Comparison of ENCODE assay signal across 28 cellular contexts in the genomic region with DNA sequence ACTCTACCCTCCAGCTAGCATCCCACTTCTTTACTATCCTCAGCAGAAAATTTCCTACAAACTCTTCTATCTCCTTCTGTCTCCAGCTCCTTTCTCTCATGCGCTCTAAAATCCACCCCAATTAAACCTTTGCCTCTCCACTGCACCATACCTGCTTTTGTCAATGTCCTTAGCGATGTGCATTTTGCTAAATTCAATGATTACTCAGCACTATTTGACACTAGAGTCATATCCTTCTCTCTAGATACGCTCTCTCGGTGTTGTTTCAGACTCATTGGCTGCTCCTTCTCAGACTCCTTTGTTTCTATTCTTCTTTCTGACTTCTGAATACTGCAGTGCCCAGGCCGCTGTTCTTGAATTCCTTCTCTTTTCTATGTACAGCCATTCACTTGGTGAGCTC.
"Had no signal": no experiment of that assay in that cellular context is flagged by ENCODE, and none has a peak within 500 bp of the region (broad histone marks: within the 10 kb centered on the region; RNA-seq: fewer than 3 reads in every experiment).

No MANE protein-coding gene starts in this region.

- H3K4me2 ChIP-seq: neural progenitor cell, smooth muscle cell had no signal

- DNase-seq: natural killer cell; occipital lobe; ovary; posterior cingulate gyrus; psoas muscle; right cardiac atrium; spleen; stimulated activated CD4-positive, alpha-beta T cell treated with anti-CD3 and anti-CD28 coated beads, Interleukin-12 subunit alpha, Interleukin-12 subunit beta, amount 100 ng/mL, for 4 hours; stimulated activated CD4-positive, alpha-beta T cell treated with anti-CD3 and anti-CD28 coated beads, Interleukin-1b, Interleukin-23, amount 100 ng/mL, for 48 hours; stimulated activated CD4-positive, alpha-beta T cell treated with anti-CD3 and anti-CD28 coated beads, Interleukin-4, amount 100 ng/mL, for 1 hour; stimulated activated CD4-positive, alpha-beta T cell treated with anti-CD3 and anti-CD28 coated beads, Interleukin-4, amount 100 ng/mL, for 4 hours; stimulated activated CD8-positive, alpha-beta memory T cell treated with anti-CD3 and anti-CD28 coated beads, Interleukin-4, amount 100 ng/mL, for 48 hours; stimulated activated naive CD4-positive, alpha-beta T cell; stimulated activated naive CD8-positive, alpha-beta T cell treated with anti-CD3 and anti-CD28 coated beads, Interleukin-15, amount 100 ng/mL, for 72 hours; stimulated activated naive CD8-positive, alpha-beta T cell treated with anti-CD3 and anti-CD28 coated beads, Interleukin-15, Interleukin-2, amounts not matched to agents 100 U/mL and 50 U/mL, for 24 hours; substantia nigra; testis; tibial artery; transverse colon; upper lobe of right lung; uterus had no signal

- H3K27me3 ChIP-seq: neural progenitor cell, ovary, spleen, suprapubic skin, testis, tibial artery, transverse colon, upper lobe of right lung, uterus had no signal

- H3K9ac ChIP-seq: neural progenitor cell, parathyroid adenoma had no signal

- H3K4me1 ChIP-seq: neural progenitor cell, parathyroid adenoma, psoas muscle, suprapubic skin, testis, tibial artery, transverse colon, upper lobe of right lung, uterus had no signal

- ATAC-seq: natural killer cell; psoas muscle; right cardiac atrium; sciatic nerve; stimulated activated memory B cell treated with anti-CD40 and anti-IgM and Interleukin-4, amounts not matched to agents 10 μg/mL and 1 μg/mL and 100 μg/mL, for 72 hours; stimulated activated naive CD8-positive, alpha-beta T cell treated with anti-CD3 and anti-CD28 coated beads, Interleukin-15, amount 100 ng/mL, for 72 hours; stimulated activated naive CD8-positive, alpha-beta T cell treated with anti-CD3 and anti-CD28 coated beads, Interleukin-15, Interleukin-2, amounts not matched to agents 100 U/mL and 50 U/mL, for 24 hours; upper lobe of right lung had no signal

- H3K4me3 ChIP-seq: neural progenitor cell, ovary, psoas muscle, skin epidermis, smooth muscle cell, spleen, suprapubic skin, testis, tibial artery, transverse colon, upper lobe of right lung, uterus had no signal

- H3K27ac ChIP-seq: neural progenitor cell, ovary, parathyroid adenoma, psoas muscle, skin epidermis, spleen, suprapubic skin, testis, tibial artery, transverse colon, upper lobe of right lung, uterus had no signal

- H3K36me3 ChIP-seq: neural progenitor cell, ovary, spleen, suprapubic skin, tibial artery, transverse colon, upper lobe of right lung, uterus had no signal

- H2AFZ ChIP-seq: neural progenitor cell, parathyroid adenoma had no signal

- H3K79me2 ChIP-seq: parathyroid adenoma had no signal

- H3K9me3 ChIP-seq: ovary, psoas muscle, spleen, suprapubic skin, testis, tibial artery, transverse colon, upper lobe of right lung, uterus had no signal
